1 cellular context compared by ENCODE assay signal in the genomic region with DNA sequence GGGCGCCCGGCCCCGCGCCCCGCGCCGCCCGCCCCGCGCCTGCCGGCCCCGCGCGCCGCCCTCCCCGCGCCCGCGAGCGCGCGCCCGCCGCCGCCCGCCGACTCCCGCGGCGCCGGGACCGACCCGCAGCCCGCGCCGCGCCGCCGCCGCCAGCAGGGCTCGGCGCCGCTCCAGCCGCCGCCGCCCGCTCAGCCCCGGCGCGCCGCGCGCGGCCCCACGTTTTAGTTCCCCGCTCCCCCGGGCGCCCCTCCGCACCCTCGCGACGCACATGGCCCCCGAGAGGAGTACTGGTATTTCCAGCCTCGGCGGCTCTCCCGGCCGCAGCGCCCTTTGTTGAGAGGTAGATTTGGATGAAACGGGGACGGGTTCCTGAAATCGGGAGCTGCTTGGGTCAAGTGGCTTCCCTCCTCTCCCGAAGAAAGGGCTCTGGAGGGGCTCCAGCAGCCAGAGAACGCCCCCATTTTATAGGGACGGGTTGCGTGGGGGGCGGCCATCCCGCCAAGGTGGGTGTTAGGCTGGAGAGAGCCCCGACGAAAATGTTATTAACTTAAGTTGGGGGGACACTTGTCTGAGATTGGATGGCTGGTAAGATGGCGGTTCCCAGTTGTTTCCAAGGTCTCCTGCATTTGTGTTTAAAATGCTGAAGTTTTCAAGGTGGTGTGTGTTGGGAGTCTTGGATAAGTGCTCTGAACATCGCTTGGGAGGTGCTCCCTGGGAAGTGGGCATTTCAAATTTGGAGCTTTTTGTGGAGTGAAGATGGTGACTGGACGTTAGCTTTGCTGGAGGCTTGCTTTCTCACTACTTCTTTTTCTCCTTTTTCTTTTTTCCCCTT.
TF ChIP-seq lines count a peak whose summit lies in the region.

No MANE protein-coding gene starts in this region.

TF ChIP-seq in SK-N-SH treated with all-trans-retinoic acid at 6 μM for 48 hours, 23 proteins besides CTCF, POLR2A, EP300 and RAD21 (continued from another document):
- TF ChIP-seq, protein P1, sequence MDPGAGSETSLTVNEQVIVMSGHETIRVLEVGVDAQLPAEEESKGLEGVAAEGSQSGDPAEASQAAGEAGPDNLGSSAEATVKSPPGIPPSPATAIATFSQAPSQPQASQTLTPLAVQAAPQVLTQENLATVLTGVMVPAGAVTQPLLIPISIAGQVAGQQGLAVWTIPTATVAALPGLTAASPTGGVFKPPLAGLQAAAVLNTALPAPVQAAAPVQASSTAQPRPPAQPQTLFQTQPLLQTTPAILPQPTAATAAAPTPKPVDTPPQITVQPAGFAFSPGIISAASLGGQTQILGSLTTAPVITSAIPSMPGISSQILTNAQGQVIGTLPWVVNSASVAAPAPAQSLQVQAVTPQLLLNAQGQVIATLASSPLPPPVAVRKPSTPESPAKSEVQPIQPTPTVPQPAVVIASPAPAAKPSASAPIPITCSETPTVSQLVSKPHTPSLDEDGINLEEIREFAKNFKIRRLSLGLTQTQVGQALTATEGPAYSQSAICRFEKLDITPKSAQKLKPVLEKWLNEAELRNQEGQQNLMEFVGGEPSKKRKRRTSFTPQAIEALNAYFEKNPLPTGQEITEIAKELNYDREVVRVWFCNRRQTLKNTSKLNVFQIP (CRISPR knock-in tag; IDR thresholded peaks at IDR 0.05; ENCODE audit: borderline replicate concordance, low read depth): no peak
- no peak for TF ChIP-seq CSDC2 (CRISPR knock-in tag; IDR thresholded peaks at IDR 0.05)
- no peak for TF ChIP-seq SNAI2 (CRISPR knock-in tag; IDR thresholded peaks at IDR 0.05)
- TF ChIP-seq, protein P2, sequence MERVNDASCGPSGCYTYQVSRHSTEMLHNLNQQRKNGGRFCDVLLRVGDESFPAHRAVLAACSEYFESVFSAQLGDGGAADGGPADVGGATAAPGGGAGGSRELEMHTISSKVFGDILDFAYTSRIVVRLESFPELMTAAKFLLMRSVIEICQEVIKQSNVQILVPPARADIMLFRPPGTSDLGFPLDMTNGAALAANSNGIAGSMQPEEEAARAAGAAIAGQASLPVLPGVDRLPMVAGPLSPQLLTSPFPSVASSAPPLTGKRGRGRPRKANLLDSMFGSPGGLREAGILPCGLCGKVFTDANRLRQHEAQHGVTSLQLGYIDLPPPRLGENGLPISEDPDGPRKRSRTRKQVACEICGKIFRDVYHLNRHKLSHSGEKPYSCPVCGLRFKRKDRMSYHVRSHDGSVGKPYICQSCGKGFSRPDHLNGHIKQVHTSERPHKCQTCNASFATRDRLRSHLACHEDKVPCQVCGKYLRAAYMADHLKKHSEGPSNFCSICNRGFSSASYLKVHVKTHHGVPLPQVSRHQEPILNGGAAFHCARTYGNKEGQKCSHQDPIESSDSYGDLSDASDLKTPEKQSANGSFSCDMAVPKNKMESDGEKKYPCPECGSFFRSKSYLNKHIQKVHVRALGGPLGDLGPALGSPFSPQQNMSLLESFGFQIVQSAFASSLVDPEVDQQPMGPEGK (CRISPR knock-in tag; IDR thresholded peaks at IDR 0.05; ENCODE audit: borderline replicate concordance): no peak
- TF ChIP-seq, protein P3, sequence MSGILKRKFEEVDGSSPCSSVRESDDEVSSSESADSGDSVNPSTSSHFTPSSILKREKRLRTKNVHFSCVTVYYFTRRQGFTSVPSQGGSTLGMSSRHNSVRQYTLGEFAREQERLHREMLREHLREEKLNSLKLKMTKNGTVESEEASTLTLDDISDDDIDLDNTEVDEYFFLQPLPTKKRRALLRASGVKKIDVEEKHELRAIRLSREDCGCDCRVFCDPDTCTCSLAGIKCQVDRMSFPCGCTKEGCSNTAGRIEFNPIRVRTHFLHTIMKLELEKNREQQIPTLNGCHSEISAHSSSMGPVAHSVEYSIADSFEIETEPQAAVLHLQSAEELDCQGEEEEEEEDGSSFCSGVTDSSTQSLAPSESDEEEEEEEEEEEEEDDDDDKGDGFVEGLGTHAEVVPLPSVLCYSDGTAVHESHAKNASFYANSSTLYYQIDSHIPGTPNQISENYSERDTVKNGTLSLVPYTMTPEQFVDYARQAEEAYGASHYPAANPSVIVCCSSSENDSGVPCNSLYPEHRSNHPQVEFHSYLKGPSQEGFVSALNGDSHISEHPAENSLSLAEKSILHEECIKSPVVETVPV (CRISPR knock-in tag; IDR thresholded peaks at IDR 0.05): no peak
- TF ChIP-seq TOX (CRISPR knock-in tag; IDR thresholded peaks at IDR 0.05; ENCODE audit: borderline replicate concordance): no peak
- no peak for TF ChIP-seq ISL1 (CRISPR knock-in tag; IDR thresholded peaks at IDR 0.05)
- TF ChIP-seq ZNF70 (CRISPR knock-in tag; IDR thresholded peaks at IDR 0.05): no peak
- TF ChIP-seq, protein P4, sequence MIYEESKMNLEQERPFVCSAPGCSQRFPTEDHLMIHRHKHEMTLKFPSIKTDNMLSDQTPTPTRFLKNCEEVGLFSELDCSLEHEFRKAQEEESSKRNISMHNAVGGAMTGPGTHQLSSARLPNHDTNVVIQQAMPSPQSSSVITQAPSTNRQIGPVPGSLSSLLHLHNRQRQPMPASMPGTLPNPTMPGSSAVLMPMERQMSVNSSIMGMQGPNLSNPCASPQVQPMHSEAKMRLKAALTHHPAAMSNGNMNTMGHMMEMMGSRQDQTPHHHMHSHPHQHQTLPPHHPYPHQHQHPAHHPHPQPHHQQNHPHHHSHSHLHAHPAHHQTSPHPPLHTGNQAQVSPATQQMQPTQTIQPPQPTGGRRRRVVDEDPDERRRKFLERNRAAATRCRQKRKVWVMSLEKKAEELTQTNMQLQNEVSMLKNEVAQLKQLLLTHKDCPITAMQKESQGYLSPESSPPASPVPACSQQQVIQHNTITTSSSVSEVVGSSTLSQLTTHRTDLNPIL (CRISPR knock-in tag; IDR thresholded peaks at IDR 0.05; ENCODE audit: low read depth): no peak
TF ChIP-seq in SK-N-SH treated with all-trans-retinoic acid at 6 μM for 48 hours: peak in this region for 0.
